23 cellular contexts compared by ENCODE assay signal in genomic region chr2:210198326-210198725, GRCh38. TPM values are rescaled to one million over a fixed set of nuclear protein-coding genes. Genes with fewer than 3 reads are reported as not detected.
DNase-seq lines count a peak whose midpoint lies in the region; ATAC-seq and TF ChIP-seq lines count a peak whose summit lies in the region.
"Had no signal": no experiment of that assay in that cellular context is flagged by ENCODE, and none has a peak within 500 bp of the region (broad histone marks: within the 10 kb centered on the region; RNA-seq: fewer than 3 reads in every experiment).

No MANE protein-coding gene starts in this region.

- no peaks in the 10 kb centered on the region for H3K9me3 ChIP-seq in A673 (ENCODE audit: low read depth, low read length, poor library complexity, severe bottlenecking)
- H3K9me3 ChIP-seq in transverse colon: no peaks in the 10 kb centered on the region
- H3K9me3 ChIP-seq: stomach had no signal

- TF ChIP-seq POLR2A in transverse colon (IDR thresholded peaks at IDR 0.05): no peak

- no peak overlapping the region for H3K4me3 Mint-ChIP-seq in activated T-cell treated with anti-CD3 and anti-CD28 coated beads, Interleukin-2, amount 50 U/mL, for 4 hours
- H3K4me3 Mint-ChIP-seq: activated CD4-positive, alpha-beta T cell treated with anti-CD3 and anti-CD28 coated beads for 36 hours; dendritic cell treated with granulocyte-macrophage colony-stimulating factor and Interleukin-4, amounts not matched to agents 40 ng/mL and 50 ng/mL, for 4 days had no signal

- DNase-seq in A673 (ENCODE audit: low spot score) (peak; percentile 85), LHCN-M2 (ENCODE audit: low read depth) (peak; percentile 18), amniotic epithelial cell (ENCODE audit: low read depth) (peak; percentile 7), foreskin melanocyte (peak; percentile 20), transverse colon (no peak), NCI-H345 (lab: John Stamatoyannopoulos, UW) (no peak)
- DNase-seq in activated T-cell treated with anti-CD3 and anti-CD28 coated beads, Interleukin-2, amount 50 U/mL, for 4 hours: no peak
- DNase-seq: activated CD4-positive, alpha-beta T cell treated with anti-CD3 and anti-CD28 coated beads for 36 hours; activated CD8-positive, alpha-beta memory T cell treated with anti-CD3 and anti-CD28 coated beads, Interleukin-2, amount 50 U/mL, for 4 hours; activated gamma-delta T cell treated with Interleukin-2 at 50 U/mL for 16 hours; aorta; CD4-positive, CD25-positive, alpha-beta regulatory T cell; DND-41; head of caudate nucleus; islet precursor cell; NCI-H524; right cardiac atrium; stimulated activated CD4-positive, alpha-beta T cell treated with anti-CD3 and anti-CD28 coated beads, Interleukin-1b, Interleukin-23, amount 100 ng/mL, for 48 hours; stomach; T1000 had no signal

- POLR2A ChIA-PET in A673 (lab: Charles Lee; ENCODE audit: low non-redundant PET): no interaction called here

- no peak overlapping the region for H3K4me3 ChIP-seq in A673 (ENCODE audit: low read depth, low read length, poor library complexity, severe bottlenecking)
- H3K4me3 ChIP-seq in transverse colon: no peak overlapping the region
- H3K4me3 ChIP-seq: stomach had no signal

- ATAC-seq in HG03045 (IDR thresholded peaks at IDR 0.05; ENCODE audit: unreplicated experiment): no peak
- ATAC-seq in activated T-cell treated with anti-CD3 and anti-CD28 coated beads, Interleukin-2, amount 50 U/mL, for 4 hours: no peak
- ATAC-seq: activated CD4-positive, alpha-beta T cell treated with anti-CD3 and anti-CD28 coated beads for 36 hours; HepG2; right cardiac atrium had no signal

- H3K27me3 ChIP-seq in A673 (replicated peaks; ENCODE audit: insufficient read depth, low read depth, low read length, poor library complexity): peaks cover 9% of the 10 kb centered on the region
- peaks cover 22% of the 10 kb centered on the region for H3K27me3 ChIP-seq in transverse colon
- H3K27me3 ChIP-seq: stomach had no signal

- no TSS peak for BruUV-seq in A673 (replicated peaks; lab: Mats Ljungman, UMichigan)

- in situ Hi-C loops in transverse colon (cut with MboI; ENCODE audit: low pct_ligation_motif_present in 1 of 4, low pct_unique_long_range_greater_than_20kb in 1 of 4, low sequenced_read_pairs in 3 of 4): loop anchor here (5.0 to 10.0 kb wide), 3 partner anchors 124 to 226 kb away; no protein-coding TSS in a partner anchor

- H3K36me3 ChIP-seq in A673 (ENCODE audit: insufficient read depth, low read length, poor library complexity, severe bottlenecking): no peaks in the 10 kb centered on the region
- no peaks in the 10 kb centered on the region for H3K36me3 ChIP-seq in transverse colon
- H3K36me3 ChIP-seq: stomach had no signal

- peaks cover 15% of the 10 kb centered on the region for H3K27me3 Mint-ChIP-seq in activated T-cell treated with anti-CD3 and anti-CD28 coated beads, Interleukin-2, amount 50 U/mL, for 4 hours (ENCODE audit: low read depth)

- intact Hi-C loops in A673 (cut with micrococcal nuclease; ENCODE audit: unreplicated experiment) (loop anchor here (5.0 to 10.0 kb wide), 3 partner anchors 624 to 1804 kb away; no protein-coding TSS in a partner anchor), transverse colon (cut with DNase I; ENCODE audit: low total_unique reads) (loop anchor here (2.0 kb wide), 1 partner anchor 222 kb away; no protein-coding TSS in a partner anchor)

- peak overlapping the region; percentile 25 for H3K27ac ChIP-seq in A673 (ENCODE audit: low read depth, low read length, poor library complexity, severe bottlenecking)
- no peak overlapping the region for H3K27ac ChIP-seq in transverse colon
- H3K27ac ChIP-seq: stomach had no signal

- H3K4me1 Mint-ChIP-seq in activated T-cell treated with anti-CD3 and anti-CD28 coated beads, Interleukin-2, amount 50 U/mL, for 4 hours (ENCODE audit: low read depth): no peaks in the 10 kb centered on the region
- H3K4me1 Mint-ChIP-seq: activated CD4-positive, alpha-beta T cell treated with anti-CD3 and anti-CD28 coated beads for 36 hours; CD4-positive, CD25-positive, alpha-beta regulatory T cell had no signal

- H3K4me1 ChIP-seq in A673 (ENCODE audit: insufficient read depth, low read length, poor library complexity, severe bottlenecking) (peaks cover 24% of the 10 kb centered on the region), transverse colon (peaks cover 0 to 5% (median 0%) of the 10 kb centered on the region in 4 donors)

- CTCF ChIA-PET in A673 (lab: Charles Lee): interaction anchor here (0.6 to 0.9 kb wide), 2 partner anchors 265 to 1791 kb away, joined by 3 read pairs; no protein-coding TSS in a partner anchor

- WGBS in transverse colon (ENCODE audit: low coverage in 1 of 2), 2 donors: 17 to 23% methylated on average over 1 of the region's 1 CpG

- no peaks in the 10 kb centered on the region for H3K9me3 Mint-ChIP-seq in activated T-cell treated with anti-CD3 and anti-CD28 coated beads, Interleukin-2, amount 50 U/mL, for 4 hours
- H3K9me3 Mint-ChIP-seq: CD4-positive, CD25-positive, alpha-beta regulatory T cell; dendritic cell treated with granulocyte-macrophage colony-stimulating factor and Interleukin-4, amounts not matched to agents 40 ng/mL and 50 ng/mL, for 4 days had no signal

- TF ChIP-seq CTCF in A673 (conservative IDR thresholded peaks at IDR 0.05; ENCODE audit: low read depth, low read length) (no peak), transverse colon (IDR thresholded peaks at IDR 0.05) (no peak)

- H3K36me3 Mint-ChIP-seq in activated T-cell treated with anti-CD3 and anti-CD28 coated beads, Interleukin-2, amount 50 U/mL, for 4 hours (ENCODE audit: insufficient read depth): no peaks in the 10 kb centered on the region
- H3K36me3 Mint-ChIP-seq: CD4-positive, CD25-positive, alpha-beta regulatory T cell had no signal

- TF ChIP-seq EP300 in transverse colon (IDR thresholded peaks at IDR 0.05; ENCODE audit: low read depth): no peak

RNA-seq across cellular contexts. Expression of gene ACADL, which starts 26.9 kb away (rescaled TPM):
- total RNA-seq in A673 (2021): 0.15 TPM in 1 of 2 replicates, not detected in the other
- not detected in 2 replicates for total RNA-seq in LHCN-M2 (2014; rRNA removed)
- polyA plus RNA-seq in LHCN-M2 (2012): not detected
- total RNA-seq in transverse colon: 1 to 10 TPM in 2 of 4 donors, under 1 TPM in 1, not detected in 1; 0.41 to 1.5 (median 1.3) TPM
- total RNA-seq in activated T-cell treated with anti-CD3 and anti-CD28 coated beads, Interleukin-2, amount 50 U/mL, for 4 hours: not detected
- total RNA-seq: activated CD4-positive, alpha-beta T cell treated with anti-CD3 and anti-CD28 coated beads for 36 hours; CD4-positive, CD25-positive, alpha-beta regulatory T cell; HepG2 had no signal
- polyA plus RNA-seq: CD4-positive, CD25-positive, alpha-beta regulatory T cell; HepG2 had no signal

RNA-seq across cellular contexts. Expression of gene KANSL1L, which starts 27.1 kb away (rescaled TPM):
- total RNA-seq in A673 (2021) (17.7 and 19.6 TPM in 2 replicates), LHCN-M2 (2014; rRNA removed) (4.1 and 8.7 TPM in 2 replicates), transverse colon (10 to 100 TPM; 13.7 to 43.8 (median 25.5) TPM)
- polyA plus RNA-seq in LHCN-M2 (2012): 1.6 TPM
- 1 to 10 TPM; 1.5 to 2.7 (median 2.3) TPM for total RNA-seq in activated T-cell treated with anti-CD3 and anti-CD28 coated beads, Interleukin-2, amount 50 U/mL, for 4 hours

Comparison
In these comparisons a context has a peak if more than half of its experiments do, and no peak if none do; other contexts are left out.
1. DNase-seq: peak in A673 (single experiment), LHCN-M2 (single experiment), amniotic epithelial cell (single experiment) and foreskin melanocyte (single experiment); none in transverse colon (single experiment), NCI-H345 (single experiment) and activated T-cell treated with anti-CD3 and anti-CD28 coated beads, Interleukin-2, amount 50 U/mL, for 4 hours (single experiment).